Comparison of ENCODE assay signal across 30 cellular contexts in the genomic region with DNA sequence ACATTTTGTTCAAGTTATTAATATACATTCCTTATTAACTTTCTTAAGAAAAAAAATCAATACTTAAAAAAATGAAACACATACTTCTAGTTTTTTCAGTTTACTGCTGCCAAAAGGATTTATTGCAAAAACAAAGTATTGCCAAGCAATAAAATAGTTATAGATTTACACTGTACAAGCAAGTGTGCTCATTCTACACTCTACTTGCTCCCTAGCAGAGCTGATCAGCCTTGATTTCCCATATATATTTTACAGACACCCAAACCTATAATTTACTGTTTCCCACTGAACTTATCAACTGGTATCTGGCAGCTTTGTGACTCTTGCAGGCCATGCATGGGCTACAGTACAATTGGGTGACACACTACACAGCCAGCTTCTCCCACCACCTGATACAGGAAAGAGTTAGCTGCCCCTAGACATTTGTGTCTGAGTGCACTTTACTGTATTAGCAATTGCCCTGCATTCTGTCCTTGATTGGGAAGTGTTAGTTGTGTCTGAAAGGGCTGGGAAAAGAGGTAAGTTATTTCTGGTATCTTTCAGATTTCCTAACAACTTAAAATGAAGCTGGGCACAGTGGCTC.
"Had no signal": no experiment of that assay in that cellular context is flagged by ENCODE, and none has a peak within 500 bp of the region (broad histone marks: within the 10 kb centered on the region; RNA-seq: fewer than 3 reads in every experiment).

No MANE protein-coding gene starts in this region.

- H3K4me3 ChIP-seq: body of pancreas, breast epithelium, SJSA1 had no signal

- H3K4me1 ChIP-seq: breast epithelium, SJSA1 had no signal

- ATAC-seq: activated CD4-positive, alpha-beta T cell treated with anti-CD3 and anti-CD28 coated beads for 36 hours; activated CD4-positive, CD25-positive, alpha-beta regulatory T cell treated with anti-CD3 and anti-CD28 coated beads, Interleukin-2, amount 50 U/mL, for 24 hours; activated CD8-positive, alpha-beta T cell treated with anti-CD3 and anti-CD28 coated beads, Interleukin-2, amount 10 ng/mL, durations not matched to agents 7 days and 5 days; body of pancreas; Panc1; WTC11 had no signal

- DNase-seq: activated CD4-positive, alpha-beta T cell treated with anti-CD3 and anti-CD28 coated beads for 36 hours; activated CD4-positive, alpha-beta T cell treated with anti-CD3 and anti-CD28 coated beads, Interleukin-2, amount 10 ng/mL, durations not matched to agents 7 days and 5 days; activated CD4-positive, alpha-beta T cell treated with anti-CD3 and anti-CD28 coated beads, Interleukin-2, amount 50 U/mL, for 48 hours; activated CD8-positive, alpha-beta T cell treated with anti-CD3 and anti-CD28 coated beads, Interleukin-2, amount 10 ng/mL, durations not matched to agents 7 days and 5 days; activated gamma-delta T cell; activated naive CD4-positive, alpha-beta T cell treated with Interleukin-2 at 50 U/mL for 16 hours; activated naive CD8-positive, alpha-beta T cell treated with anti-CD3 and anti-CD28 coated beads, Interleukin-2, amount 10 ng/mL, durations not matched to agents 7 days and 5 days; activated T-cell treated with anti-CD3 and anti-CD28 coated beads, Interleukin-2, amount 50 U/mL, for 24 hours; body of pancreas; caudate nucleus; Kasumi-1; KG1; MM.1S; MV-4-11; NCI-H1092; NCI-H146; NCI-H187; NCI-H2029 treated with DMSO at 0.1 percent for 48 hours; NCI-H2107; NCI-H2171; NCI-H446; NCI-H510A treated with DMSO at 0.1 percent for 48 hours; NCI-H526 treated with DMSO at 0.1 percent for 48 hours; SHP77 treated with DMSO at 0.1 percent for 48 hours; SK-N-SH had no signal

- H3K9me2 ChIP-seq: SK-N-SH had no signal

- H3K4me2 ChIP-seq: SK-N-SH had no signal

- H3K27ac ChIP-seq: body of pancreas, breast epithelium, SJSA1 had no signal

- H3K9me3 ChIP-seq: body of pancreas, breast epithelium, SJSA1, SK-N-SH had no signal

- H3K36me3 ChIP-seq: breast epithelium, SJSA1 had no signal

- H3K27me3 ChIP-seq: body of pancreas, breast epithelium, SJSA1 had no signal
